Comparison of ENCODE assay signal across 31 cellular contexts in the genomic region with DNA sequence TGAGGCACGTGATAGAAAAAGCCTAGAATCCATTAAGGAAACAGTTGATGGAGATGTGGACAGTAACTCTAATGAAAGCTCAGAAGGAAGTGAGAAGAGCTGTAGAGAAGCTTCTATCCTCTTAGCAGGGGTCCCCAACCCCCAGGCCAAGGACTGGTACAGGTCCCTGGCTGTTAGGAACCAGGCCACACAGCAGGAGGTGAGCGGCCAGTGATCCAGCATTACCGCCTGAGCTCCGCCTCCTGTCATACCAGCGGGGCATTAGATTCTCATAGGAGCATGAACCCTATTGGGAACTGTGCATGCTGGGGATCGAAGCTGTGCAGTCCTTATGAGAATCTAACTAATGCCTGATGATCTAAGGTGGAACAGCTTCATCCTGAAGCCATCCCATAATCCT.
"Had no signal": no experiment of that assay in that cellular context is flagged by ENCODE, and none has a peak within 500 bp of the region (broad histone marks: within the 10 kb centered on the region; RNA-seq: fewer than 3 reads in every experiment).

No MANE protein-coding gene starts in this region.

- H3K27ac Mint-ChIP-seq: activated CD4-positive, alpha-beta T cell treated with anti-CD3 and anti-CD28 coated beads for 36 hours; activated CD4-positive, alpha-beta T cell treated with anti-CD3 and anti-CD28 coated beads, Interleukin-2, amount 10 ng/mL, durations not matched to agents 24 days and 14 days; activated CD8-positive, alpha-beta T cell treated with anti-CD3 and anti-CD28 coated beads for 36 hours; activated naive CD4-positive, alpha-beta T cell treated with anti-CD3 and anti-CD28 coated beads, Interleukin-2, amount 10 ng/mL, durations not matched to agents 7 days and 5 days; activated naive CD4-positive, alpha-beta T cell treated with anti-CD3 and anti-CD28 coated beads, Interleukin-2, amount 50 U/mL, for 72 hours; activated naive CD8-positive, alpha-beta T cell treated with anti-CD3 and anti-CD28 coated beads, Interleukin-2, amount 10 ng/mL, durations not matched to agents 7 days and 5 days; activated T-cell treated with anti-CD3 and anti-CD28 coated beads, Interleukin-2, amount 50 U/mL, for 24 hours; activated T-cell treated with anti-CD3 and anti-CD28 coated beads, Interleukin-2, amount 50 U/mL, for 72 hours; brain; T-helper 17 cell; T-helper 2 cell treated with Interferon-gamma antibody and Interleukin-4, amounts not matched to agents 5 μg/mL and 100 μg/mL, for 36 hours had no signal

- H3K36me3 Mint-ChIP-seq: activated naive CD4-positive, alpha-beta T cell treated with anti-CD3 and anti-CD28 coated beads, Interleukin-2, amount 50 U/mL, for 72 hours had no signal

- H3K36me3 ChIP-seq: breast epithelium, cardiac muscle cell, colonic mucosa had no signal

- ATAC-seq: activated CD4-positive, alpha-beta T cell treated with anti-CD3 and anti-CD28 coated beads for 36 hours; activated CD8-positive, alpha-beta T cell treated with anti-CD3 and anti-CD28 coated beads for 36 hours; activated naive CD4-positive, alpha-beta T cell treated with anti-CD3 and anti-CD28 coated beads, Interleukin-2, amount 50 U/mL, for 72 hours; activated T-cell treated with anti-CD3 and anti-CD28 coated beads, Interleukin-2, amount 50 U/mL, for 72 hours; esophagus mucosa; T-helper 17 cell had no signal

- H3K4me3 ChIP-seq: ascending aorta, breast epithelium, cardiac muscle cell, colonic mucosa had no signal

- H3K4me3 Mint-ChIP-seq: activated CD4-positive, alpha-beta T cell treated with anti-CD3 and anti-CD28 coated beads for 36 hours; activated CD4-positive, alpha-beta T cell treated with anti-CD3 and anti-CD28 coated beads, Interleukin-2, amount 10 ng/mL, durations not matched to agents 24 days and 14 days; activated CD8-positive, alpha-beta T cell treated with anti-CD3 and anti-CD28 coated beads for 36 hours; activated naive CD4-positive, alpha-beta T cell treated with anti-CD3 and anti-CD28 coated beads, Interleukin-2, amount 10 ng/mL, durations not matched to agents 7 days and 5 days; activated naive CD8-positive, alpha-beta T cell treated with anti-CD3 and anti-CD28 coated beads, Interleukin-2, amount 10 ng/mL, durations not matched to agents 7 days and 5 days; activated T-cell treated with anti-CD3 and anti-CD28 coated beads, Interleukin-2, amount 50 U/mL, for 24 hours; activated T-cell treated with anti-CD3 and anti-CD28 coated beads, Interleukin-2, amount 50 U/mL, for 72 hours; T-helper 17 cell; T-helper 2 cell treated with Interferon-gamma antibody and Interleukin-4, amounts not matched to agents 5 μg/mL and 100 μg/mL, for 36 hours had no signal

- H3K9me3 ChIP-seq: ascending aorta, breast epithelium, colonic mucosa had no signal

- H3K27ac ChIP-seq: ascending aorta, breast epithelium, cardiac muscle cell, colonic mucosa had no signal

- H3K27me3 ChIP-seq: ascending aorta, breast epithelium had no signal

- H3K9me3 Mint-ChIP-seq: activated CD4-positive, alpha-beta T cell treated with anti-CD3 and anti-CD28 coated beads, Interleukin-2, amount 10 ng/mL, durations not matched to agents 24 days and 14 days; activated CD8-positive, alpha-beta T cell treated with anti-CD3 and anti-CD28 coated beads for 36 hours; activated naive CD4-positive, alpha-beta T cell treated with anti-CD3 and anti-CD28 coated beads, Interleukin-2, amount 10 ng/mL, durations not matched to agents 7 days and 5 days; activated naive CD4-positive, alpha-beta T cell treated with anti-CD3 and anti-CD28 coated beads, Interleukin-2, amount 50 U/mL, for 72 hours; activated naive CD8-positive, alpha-beta T cell treated with anti-CD3 and anti-CD28 coated beads, Interleukin-2, amount 10 ng/mL, durations not matched to agents 7 days and 5 days; activated T-cell treated with anti-CD3 and anti-CD28 coated beads, Interleukin-2, amount 50 U/mL, for 24 hours; activated T-cell treated with anti-CD3 and anti-CD28 coated beads, Interleukin-2, amount 50 U/mL, for 72 hours; T-helper 2 cell treated with Interferon-gamma antibody and Interleukin-4, amounts not matched to agents 5 μg/mL and 100 μg/mL, for 36 hours had no signal

- FAIRE-seq: frontal cortex had no signal

- DNase-seq: activated CD4-positive, alpha-beta T cell treated with anti-CD3 and anti-CD28 coated beads for 36 hours; activated CD4-positive, alpha-beta T cell treated with anti-CD3 and anti-CD28 coated beads, Interleukin-2, amount 10 ng/mL, durations not matched to agents 24 days and 14 days; activated CD4-positive, alpha-beta T cell treated with anti-CD3 and anti-CD28 coated beads, Interleukin-2, amount 50 U/mL, for 48 hours; activated CD4-positive, CD25-positive, alpha-beta regulatory T cell; activated CD4-positive, CD25-positive, alpha-beta regulatory T cell treated with anti-CD3 and anti-CD28 coated beads, Interleukin-2, amount 50 U/mL, for 72 hours; activated CD8-positive, alpha-beta memory T cell treated with anti-CD3 and anti-CD28 coated beads, Interleukin-2, amount 50 U/mL, for 48 hours; activated CD8-positive, alpha-beta T cell treated with anti-CD3 and anti-CD28 coated beads for 36 hours; activated gamma-delta T cell; activated naive CD4-positive, alpha-beta T cell; activated naive CD4-positive, alpha-beta T cell treated with anti-CD3 and anti-CD28 coated beads, Interleukin-2, amount 10 ng/mL, durations not matched to agents 7 days and 5 days; activated naive CD8-positive, alpha-beta T cell treated with anti-CD3 and anti-CD28 coated beads, Interleukin-2, amount 10 ng/mL, durations not matched to agents 7 days and 5 days; activated T-cell treated with anti-CD3 and anti-CD28 coated beads for 4 hours; activated T-cell treated with anti-CD3 and anti-CD28 coated beads, Interleukin-2, amount 50 U/mL, for 24 hours; activated T-cell treated with anti-CD3 and anti-CD28 coated beads, Interleukin-2, amount 50 U/mL, for 72 hours; central memory CD4-positive, alpha-beta T cell; cerebellar nuclear complex; colonic mucosa; effector CD8-positive, alpha-beta T cell; foreskin fibroblast; head of caudate nucleus; T-helper 1 cell; T-helper 17 cell; T1000 had no signal

- H3K4me1 ChIP-seq: ascending aorta, breast epithelium, colonic mucosa had no signal
